In genomic region chr15:88345962-88346361, GRCh38 we compare ENCODE assay signal across 34 cellular contexts.
"Had no signal": no experiment of that assay in that cellular context is flagged by ENCODE, and none has a peak within 500 bp of the region (broad histone marks: within the 10 kb centered on the region; RNA-seq: fewer than 3 reads in every experiment).

No MANE protein-coding gene starts in this region.

- H3K36me3 ChIP-seq: MG63 had no signal

- H3K27me3 ChIP-seq: MG63 had no signal

- DNase-seq: Karpas-422, Kasumi-1, MG63, MM.1S, MV-4-11, NCI-H1048, NCI-H1092, NCI-H1092 treated with DMSO at 0.1 percent for 48 hours, NCI-H1105, NCI-H1105 treated with DMSO at 0.1 percent for 48 hours, NCI-H1417, NCI-H1417 treated with DMSO at 0.1 percent for 48 hours, NCI-H1436, NCI-H1436 treated with DMSO at 0.1 percent for 48 hours, NCI-H146, NCI-H1694, NCI-H1694 treated with DMSO at 0.1 percent for 48 hours, NCI-H187, NCI-H187 treated with DMSO at 0.1 percent for 48 hours, NCI-H1930, NCI-H2029, NCI-H2029 treated with DMSO at 0.1 percent for 48 hours, NCI-H2081, NCI-H2081 treated with DMSO at 0.1 percent for 48 hours, NCI-H2107, NCI-H2171, NCI-H2171 treated with DMSO at 0.1 percent for 48 hours, NCI-H2227 treated with DMSO at 0.1 percent for 48 hours, NCI-H226, NCI-H345, NCI-H446, NCI-H446 treated with DMSO at 0.1 percent for 48 hours, NCI-H510A had no signal

- H3K27ac ChIP-seq: KMS-11 had no signal

- H3K9ac ChIP-seq: KMS-11 had no signal

- H3K4me2 ChIP-seq: KMS-11 had no signal

- H3K9me3 ChIP-seq: MG63 had no signal

- H3K4me3 ChIP-seq: MG63 had no signal
